ENCODE assay signal across 11 cellular contexts in genomic region chr10:71582019-71582418, GRCh38.
DNase-seq lines count a peak whose midpoint lies in the region; FAIRE-seq and TF ChIP-seq lines count a peak whose summit lies in the region.
"Had no signal": no experiment of that assay in that cellular context is flagged by ENCODE, and none has a peak within 500 bp of the region (broad histone marks: within the 10 kb centered on the region; RNA-seq: fewer than 3 reads in every experiment).

No MANE protein-coding gene starts in this region.

- TF ChIP-seq CTCF in bronchial epithelial cell (IDR thresholded peaks at IDR 0.05; ENCODE audit: insufficient read depth, low read length, severe bottlenecking): no peak

- H3K4me3 ChIP-seq in bronchial epithelial cell (ENCODE audit: low read depth, low read length): no peak overlapping the region
- H3K4me3 ChIP-seq: heart right ventricle had no signal

- peak overlapping the region; percentile 94 for H3K27ac ChIP-seq in layer of hippocampus (ENCODE audit: low read depth, low read length)
- H3K27ac ChIP-seq: heart right ventricle had no signal

- no peak for FAIRE-seq in bronchial epithelial cell (lab: Jason Lieb, UNC)

- no peaks in the 10 kb centered on the region for H3K36me3 ChIP-seq in bronchial epithelial cell (ENCODE audit: control insufficient read depth, insufficient read depth, low read length)
- H3K36me3 ChIP-seq: BE2C, heart right ventricle had no signal

- DNase-seq in AG08395 (ENCODE audit: low spot score): peak; percentile 34
- DNase-seq in LHCN-M2 (ENCODE audit: low read depth): peak; percentile 24
- peak; percentile 7 for DNase-seq in bronchial epithelial cell (ENCODE audit: low read depth)
- DNase-seq in activated CD8-positive, alpha-beta memory T cell treated with anti-CD3 and anti-CD28 coated beads, Interleukin-2, amount 50 U/mL, for 4 hours: no peak
- no peak for DNase-seq in NK-92 (lab: John Stamatoyannopoulos, UW; ENCODE audit: unreplicated experiment)
- DNase-seq in NCI-H748 (lab: John Stamatoyannopoulos, UW; ENCODE audit: unreplicated experiment): no peak
- DNase-seq in NCI-H2107 (lab: John Stamatoyannopoulos, UW): no peak
- DNase-seq: activated CD4-positive, alpha-beta T cell treated with anti-CD3 and anti-CD28 coated beads, Interleukin-2, amount 50 U/mL, for 1 hour; BE2C had no signal

- H3K27me3 ChIP-seq in bronchial epithelial cell (ENCODE audit: control insufficient read depth, insufficient read depth, low read length) (peaks cover 2% of the 10 kb centered on the region), layer of hippocampus (ENCODE audit: control insufficient read depth, insufficient read depth, low read length) (no peaks in the 10 kb centered on the region)
- H3K27me3 ChIP-seq: BE2C had no signal

Comparison
In these comparisons a context has a peak if more than half of its experiments do, and no peak if none do; other contexts are left out.
1. DNase-seq: peak in AG08395 (single experiment), LHCN-M2 (single experiment) and bronchial epithelial cell (single experiment); none in activated CD8-positive, alpha-beta memory T cell treated with anti-CD3 and anti-CD28 coated beads, Interleukin-2, amount 50 U/mL, for 4 hours (single experiment), NK-92 (single experiment), NCI-H748 (single experiment) and NCI-H2107 (single experiment).